In the genomic region with DNA sequence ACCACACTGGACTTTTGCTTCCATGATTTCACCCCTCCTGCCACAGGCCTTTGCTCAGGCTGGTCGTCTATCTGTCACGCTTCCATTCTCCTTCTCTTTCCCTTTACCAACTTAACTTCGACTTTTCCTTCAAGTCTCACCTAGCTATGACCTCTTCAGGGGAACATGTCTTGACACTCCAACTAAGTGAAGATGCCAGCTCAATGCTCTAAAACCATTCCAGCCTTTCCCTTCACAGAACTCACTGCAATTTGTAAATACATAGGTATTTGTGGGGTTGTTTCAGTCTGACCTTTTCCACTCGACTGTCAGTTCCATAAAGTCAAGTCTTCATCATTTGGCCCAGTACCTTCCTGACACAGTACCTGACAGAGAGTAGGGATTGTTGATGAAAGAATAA, we compare ENCODE assay signal across 25 cellular contexts.
DNase-seq lines count a peak whose midpoint lies in the region; ATAC-seq and TF ChIP-seq lines count a peak whose summit lies in the region.
"Had no signal": no experiment of that assay in that cellular context is flagged by ENCODE, and none has a peak within 500 bp of the region (broad histone marks: within the 10 kb centered on the region; RNA-seq: fewer than 3 reads in every experiment).

No MANE protein-coding gene starts in this region.

- no peak overlapping the region for H2AK5ac ChIP-seq in trophoblast cell (ENCODE audit: low read length)

- no peak overlapping the region for H4K12ac ChIP-seq in trophoblast cell (ENCODE audit: low read depth, low read length)

- TF ChIP-seq CTCF in esophagus muscularis mucosa (IDR thresholded peaks at IDR 0.05) (no peak), foreskin keratinocyte (conservative IDR thresholded peaks at IDR 0.05) (no peak), hepatocyte (IDR thresholded peaks at IDR 0.05; ENCODE audit: poor library complexity) (no peak), MM.1S (IDR thresholded peaks at IDR 0.05; ENCODE audit: low read length) (no peak)

- H3K4ac ChIP-seq in trophoblast cell (ENCODE audit: low read depth, low read length), result no peak overlapping the region

- H4K91ac ChIP-seq in trophoblast cell (ENCODE audit: low read depth, low read length), result peak overlapping the region; percentile 20

- H3K36me3 ChIP-seq in esophagus (ENCODE audit: control insufficient read depth in 2 of 2, insufficient read depth in 2 of 2, low read length in 1 of 2), result no peaks in the 10 kb centered on the region
- no peaks in the 10 kb centered on the region for H3K36me3 ChIP-seq in esophagus muscularis mucosa
- H3K36me3 ChIP-seq in trophoblast cell (ENCODE audit: control insufficient read depth in 1 of 2, insufficient read depth in 2 of 2, low read length in 2 of 2), result no peaks in the 10 kb centered on the region
- H3K36me3 ChIP-seq in hepatocyte (replicated peaks; ENCODE audit: insufficient read depth, low read depth), result no peaks in the 10 kb centered on the region
- H3K36me3 ChIP-seq in MM.1S (replicated peaks; ENCODE audit: insufficient read depth, low read length), result no peaks in the 10 kb centered on the region
- H3K36me3 ChIP-seq: BE2C, BLaER1 had no signal

- H3K27ac ChIP-seq in esophagus (ENCODE audit: low read depth in 2 of 2, low read length in 1 of 2) (peak overlapping the region; percentile 63 to 80), esophagus muscularis mucosa (replicated peaks in 1 of 4) (no peak overlapping the region), foreskin keratinocyte (no peak overlapping the region), trophoblast cell (ENCODE audit: low read depth, low read length) (no peak overlapping the region), hepatocyte (no peak overlapping the region), MM.1S (ENCODE audit: low read length) (no peak overlapping the region)
- H3K27ac ChIP-seq: BLaER1 had no signal

- H3K9me2 ChIP-seq in hepatocyte (replicated peaks; ENCODE audit: insufficient read depth) (no peaks in the 10 kb centered on the region), MM.1S (replicated peaks; ENCODE audit: insufficient read depth, low read length) (no peaks in the 10 kb centered on the region)

- peak; percentile 42 for DNase-seq in esophagus muscularis mucosa (ENCODE audit: extremely low spot score)
- peak; percentile 22 to 58 for DNase-seq in foreskin keratinocyte
- no peak for DNase-seq in trophoblast cell
- DNase-seq in hepatocyte (ENCODE audit: low spot score), result no peak
- no peak for DNase-seq in MM.1S
- DNase-seq: 8988T; ACHN; BE2C; C1 segment of cervical spinal cord; CD4-positive, alpha-beta memory T cell; CD4-positive, CD25-positive, alpha-beta regulatory T cell; CD8-positive, alpha-beta memory T cell; COR-L47; DMS 273 treated with DMSO at 0.1 percent for 48 hours; DMS153; DMS53; DMS79; DND-41; EL; GDM1 had no signal

- H3K4me2 ChIP-seq in trophoblast cell (ENCODE audit: low read length) (no peak overlapping the region), hepatocyte (no peak overlapping the region), MM.1S (ENCODE audit: low read depth, low read length) (no peak overlapping the region)
- H3K4me2 ChIP-seq: BLaER1 had no signal

- no peak for TF ChIP-seq EP300 in esophagus muscularis mucosa (IDR thresholded peaks at IDR 0.05)

- H4K8ac ChIP-seq in trophoblast cell (ENCODE audit: low read depth, low read length), result no peak overlapping the region

- H3K18ac ChIP-seq in trophoblast cell (ENCODE audit: low read length), result no peak overlapping the region

- H3K4me1 ChIP-seq in esophagus (ENCODE audit: control insufficient read depth in 2 of 2, insufficient read depth in 2 of 2, low read length in 1 of 2) (peaks cover 0 to 2% of the 10 kb centered on the region in 2 donors), esophagus muscularis mucosa (no peaks in the 10 kb centered on the region), foreskin keratinocyte (peaks cover 44% of the 10 kb centered on the region), trophoblast cell (ENCODE audit: control insufficient read depth in 1 of 2, insufficient read depth in 2 of 2, low read length in 2 of 2) (peaks cover 3% of the 10 kb centered on the region in 2 experiments), hepatocyte (ENCODE audit: insufficient read depth) (no peaks in the 10 kb centered on the region), MM.1S (ENCODE audit: low read length) (no peaks in the 10 kb centered on the region)

- H3K79me2 ChIP-seq in trophoblast cell (ENCODE audit: control insufficient read depth, insufficient read depth, low read length, poor library complexity) (no peaks in the 10 kb centered on the region), hepatocyte (no peaks in the 10 kb centered on the region), MM.1S (ENCODE audit: low read length) (no peaks in the 10 kb centered on the region)

- 44 to 70% methylated on average over 4 of the region's 4 CpGs for WGBS in esophagus, 2 donors
- 93% methylated on average over 4 of the region's 4 CpGs for WGBS in esophagus muscularis mucosa
- WGBS in trophoblast cell (ENCODE audit: extremely low coverage, insufficient coverage, insufficient read length), result 100% methylated on average over 1 of the region's 4 CpGs
- 89% methylated on average over 4 of the region's 4 CpGs for WGBS in hepatocyte (ENCODE audit: low lambda C conversion rate, missing lambda C conversion rate)

- no peak overlapping the region for H2BK12ac ChIP-seq in trophoblast cell (ENCODE audit: low read length)

- H3K9me3 ChIP-seq in esophagus (ENCODE audit: control insufficient read depth in 2 of 2, insufficient read depth in 1 of 2, low read depth in 1 of 2, low read length in 1 of 2) (no peaks in the 10 kb centered on the region), esophagus muscularis mucosa (no peaks in the 10 kb centered on the region), trophoblast cell (ENCODE audit: insufficient read depth, low read depth, low read length) (no peaks in the 10 kb centered on the region), hepatocyte (ENCODE audit: low read depth) (no peaks in the 10 kb centered on the region), MM.1S (replicated peaks; ENCODE audit: insufficient read depth, low read length) (no peaks in the 10 kb centered on the region)
- H3K9me3 ChIP-seq: BE2C, BLaER1 had no signal

- H2AFZ ChIP-seq in trophoblast cell (ENCODE audit: insufficient read depth, low read length, poor library complexity) (no peak overlapping the region), hepatocyte (no peak overlapping the region), MM.1S (ENCODE audit: low read length) (no peak overlapping the region)

- intact Hi-C loops in esophagus muscularis mucosa (cut with DNase I), result no loop called here

- no peaks in the 10 kb centered on the region for H3F3A ChIP-seq in MM.1S (ENCODE audit: insufficient read depth, low read length)

- H3K27me3 ChIP-seq in esophagus (ENCODE audit: control insufficient read depth in 1 of 2, insufficient read depth in 2 of 2, low read length in 2 of 2), result no peaks in the 10 kb centered on the region
- peaks cover 0 to 9% (median 0%) of the 10 kb centered on the region in 4 donors for H3K27me3 ChIP-seq in esophagus muscularis mucosa
- no peaks in the 10 kb centered on the region for H3K27me3 ChIP-seq in foreskin keratinocyte
- H3K27me3 ChIP-seq in trophoblast cell (ENCODE audit: insufficient read depth, low read length), result no peaks in the 10 kb centered on the region
- no peaks in the 10 kb centered on the region for H3K27me3 ChIP-seq in hepatocyte
- no peaks in the 10 kb centered on the region for H3K27me3 ChIP-seq in MM.1S (replicated peaks; ENCODE audit: insufficient read depth, low read length)
- H3K27me3 ChIP-seq: BE2C, BLaER1 had no signal

- H3K4me3 ChIP-seq in esophagus (ENCODE audit: low read depth in 1 of 2, low read length in 2 of 2) (no peak overlapping the region), esophagus muscularis mucosa (no peak overlapping the region), trophoblast cell (ENCODE audit: low read depth, low read length) (no peak overlapping the region), hepatocyte (no peak overlapping the region), MM.1S (ENCODE audit: low read length) (no peak overlapping the region)
- H3K4me3 ChIP-seq: BLaER1, GM12878 had no signal

- no peaks in the 10 kb centered on the region for H4K20me1 ChIP-seq in hepatocyte (ENCODE audit: insufficient read depth, poor library complexity, severe bottlenecking)
- no peaks in the 10 kb centered on the region for H4K20me1 ChIP-seq in MM.1S (ENCODE audit: insufficient read depth, low read length)
- H4K20me1 ChIP-seq: BLaER1 had no signal

- H3K9ac ChIP-seq in trophoblast cell (ENCODE audit: low read length), result peak overlapping the region; percentile 33
- H3K9ac ChIP-seq in MM.1S (ENCODE audit: low read length), result no peak overlapping the region
- H3K9ac ChIP-seq: BLaER1 had no signal

- ATAC-seq in foreskin keratinocyte (no peak), GM21717 (IDR thresholded peaks at IDR 0.05; ENCODE audit: unreplicated experiment) (no peak), HG02885 (IDR thresholded peaks at IDR 0.05; ENCODE audit: poor library complexity, unreplicated experiment) (no peak)
- ATAC-seq: GM12878 had no signal

- H3K23ac ChIP-seq in trophoblast cell (ENCODE audit: low read length), result no peak overlapping the region

- H2BK120ac ChIP-seq in trophoblast cell (ENCODE audit: insufficient read depth, low read length, poor library complexity), result no peak overlapping the region

- H3K14ac ChIP-seq in trophoblast cell (ENCODE audit: low read length), result no peak overlapping the region

- peaks cover 5% of the 10 kb centered on the region for H3K79me1 ChIP-seq in trophoblast cell (ENCODE audit: low read length)

- H2BK5ac ChIP-seq in trophoblast cell (ENCODE audit: low read depth, low read length, poor library complexity), result no peak overlapping the region

- no peak for TF ChIP-seq POLR2A in esophagus muscularis mucosa (IDR thresholded peaks at IDR 0.05; ENCODE audit: low read depth)

Comparison
In these comparisons a context has a peak if more than half of its experiments do, and no peak if none do; other contexts are left out.
1. H3K27ac ChIP-seq: peak in esophagus (2 of 2); none in esophagus muscularis mucosa (0 of 4), foreskin keratinocyte (single experiment), trophoblast cell (single experiment), hepatocyte (single experiment) and MM.1S (single experiment).
2. DNase-seq: peak in esophagus muscularis mucosa (single experiment) and foreskin keratinocyte (2 of 2); none in trophoblast cell (0 of 2), hepatocyte (single experiment) and MM.1S (single experiment).